ENCODE assay signal across 27 cellular contexts in genomic region chr17:6510321-6511023, GRCh38. TPM values are rescaled to one million over a fixed set of nuclear protein-coding genes. Genes with fewer than 3 reads are reported as not detected.
DNase-seq lines count a peak whose midpoint lies in the region; ATAC-seq, FAIRE-seq and TF ChIP-seq lines count a peak whose summit lies in the region.
"Had no signal": no experiment of that assay in that cellular context is flagged by ENCODE, and none has a peak within 500 bp of the region (broad histone marks: within the 10 kb centered on the region; RNA-seq: fewer than 3 reads in every experiment).

No MANE protein-coding gene starts in this region.

- H3K4me1 Mint-ChIP-seq in activated T-cell treated with anti-CD3 and anti-CD28 coated beads, Interleukin-2, amount 50 U/mL, for 24 hours (ENCODE audit: low read depth) = no peaks in the 10 kb centered on the region
- H3K4me1 Mint-ChIP-seq: CD8-positive, alpha-beta memory T cell; memory B cell had no signal

- FAIRE-seq in GM12892 (lab: Jason Lieb, UNC) = peak; percentile 14
- FAIRE-seq: frontal cortex, small intestine had no signal

- H3K79me2 ChIP-seq in Karpas-422 (ENCODE audit: low read length) = no peaks in the 10 kb centered on the region

- no peaks in the 10 kb centered on the region for H3K4me1 ChIP-seq in Karpas-422 (ENCODE audit: low read length)
- H3K4me1 ChIP-seq: HAP-1, SJCRH30, thyroid gland had no signal

- H3K9me3 Mint-ChIP-seq in activated T-cell treated with anti-CD3 and anti-CD28 coated beads, Interleukin-2, amount 50 U/mL, for 24 hours = no peaks in the 10 kb centered on the region
- H3K9me3 Mint-ChIP-seq: CD8-positive, alpha-beta memory T cell; memory B cell; natural killer cell treated with Interleukin-12 subunit alpha and Interleukin-12 subunit beta and Interleukin-15 and Interleukin-18, amount 100 ng/mL, for 72 hours; T-helper 1 cell treated with Interleukin-12 subunit alpha and Interleukin-12 subunit beta and Interleukin-4 antibody, amounts not matched to agents 30 μg/mL and 1 μg/mL, for 36 hours had no signal

- H3K27ac Mint-ChIP-seq in activated T-cell treated with anti-CD3 and anti-CD28 coated beads, Interleukin-2, amount 50 U/mL, for 24 hours = no peak overlapping the region
- H3K27ac Mint-ChIP-seq: CD8-positive, alpha-beta memory T cell; memory B cell; natural killer cell treated with Interleukin-12 subunit alpha and Interleukin-12 subunit beta and Interleukin-15 and Interleukin-18, amount 100 ng/mL, for 72 hours; T-helper 1 cell treated with Interleukin-12 subunit alpha and Interleukin-12 subunit beta and Interleukin-4 antibody, amounts not matched to agents 30 μg/mL and 1 μg/mL, for 36 hours had no signal

- intact Hi-C loops in sciatic nerve (cut with DNase I) = no loop called here

- H3K9ac ChIP-seq in Karpas-422 (ENCODE audit: low read length) = no peak overlapping the region

- no peak overlapping the region for H3K4me3 ChIP-seq in Karpas-422 (ENCODE audit: low read length)
- H3K4me3 ChIP-seq: adrenal gland, HAP-1, SJCRH30, thyroid gland had no signal

- no peak overlapping the region for H3K27ac ChIP-seq in Karpas-422 (ENCODE audit: low read length)
- H3K27ac ChIP-seq: SJCRH30, thyroid gland, WERI-Rb-1 had no signal

- H3K4me2 ChIP-seq in Karpas-422 (ENCODE audit: low read depth, low read length, poor library complexity, severe bottlenecking) = no peak overlapping the region

- no peaks in the 10 kb centered on the region for H3K27me3 ChIP-seq in Karpas-422 (ENCODE audit: low read length)
- H3K27me3 ChIP-seq: adrenal gland, SJCRH30, thyroid gland had no signal

- no peak overlapping the region for H3K4me3 Mint-ChIP-seq in activated T-cell treated with anti-CD3 and anti-CD28 coated beads, Interleukin-2, amount 50 U/mL, for 24 hours
- H3K4me3 Mint-ChIP-seq: CD8-positive, alpha-beta memory T cell; memory B cell; natural killer cell treated with Interleukin-12 subunit alpha and Interleukin-12 subunit beta and Interleukin-15 and Interleukin-18, amount 100 ng/mL, for 72 hours; T-helper 1 cell treated with Interleukin-12 subunit alpha and Interleukin-12 subunit beta and Interleukin-4 antibody, amounts not matched to agents 30 μg/mL and 1 μg/mL, for 36 hours had no signal

- no peaks in the 10 kb centered on the region for H4K20me1 ChIP-seq in Karpas-422 (ENCODE audit: insufficient read depth, low read depth, low read length)

- no peaks in the 10 kb centered on the region for H3K9me2 ChIP-seq in Karpas-422 (replicated peaks; ENCODE audit: insufficient read depth, low read length)

- H2AFZ ChIP-seq in Karpas-422 (ENCODE audit: low read length) = no peak overlapping the region

- peaks cover 17% of the 10 kb centered on the region for H3K27me3 Mint-ChIP-seq in activated T-cell treated with anti-CD3 and anti-CD28 coated beads, Interleukin-2, amount 50 U/mL, for 24 hours

- TF ChIP-seq POLR2A in GM12892 (IDR thresholded peaks at IDR 0.05; ENCODE audit: low read depth, low read length) = no peak

- H3K36me3 Mint-ChIP-seq in activated T-cell treated with anti-CD3 and anti-CD28 coated beads, Interleukin-2, amount 50 U/mL, for 24 hours (ENCODE audit: low read depth) = no peaks in the 10 kb centered on the region
- H3K36me3 Mint-ChIP-seq: memory B cell; natural killer cell treated with Interleukin-12 subunit alpha and Interleukin-12 subunit beta and Interleukin-15 and Interleukin-18, amount 100 ng/mL, for 72 hours had no signal

- DNase-seq in GM12892 (ENCODE audit: insufficient read length) (no peak), RPMI7951 (ENCODE audit: low read depth) (peak; percentile 30), hepatic stellate cell (ENCODE audit: low spot score) (peak; percentile 66), sciatic nerve (ENCODE audit: low spot score) (peak; percentile 10), Karpas-422 (no peak)
- DNase-seq in activated T-cell treated with anti-CD3 and anti-CD28 coated beads, Interleukin-2, amount 50 U/mL, for 24 hours = no peak
- DNase-seq: activated gamma-delta T cell treated with Interleukin-2 at 50 U/mL for 16 hours; caudate nucleus; CD8-positive, alpha-beta memory T cell; kidney glomerular epithelial cell; MV-4-11; NCI-H1694 treated with DMSO at 0.1 percent for 48 hours; NCI-H2227 treated with DMSO at 0.1 percent for 48 hours; small intestine; stimulated activated CD4-positive, alpha-beta T cell treated with anti-CD3 and anti-CD28 coated beads, Interleukin-2, amount 100 ng/mL, for 48 hours; stimulated activated naive CD4-positive, alpha-beta T cell treated with Interleukin-2 at 50 U/mL for 16 hours; thyroid gland; WERI-Rb-1 had no signal

- ATAC-seq in sciatic nerve = no peak
- ATAC-seq in GM19452 (IDR thresholded peaks at IDR 0.05; ENCODE audit: unreplicated experiment) = no peak
- ATAC-seq in HG03354 (IDR thresholded peaks at IDR 0.05; ENCODE audit: poor library complexity, severe bottlenecking, unreplicated experiment) = no peak
- ATAC-seq: natural killer cell treated with Interleukin-12 subunit alpha and Interleukin-12 subunit beta and Interleukin-15 and Interleukin-18, amount 100 ng/mL, for 72 hours had no signal

- no peaks in the 10 kb centered on the region for H3K9me3 ChIP-seq in Karpas-422 (ENCODE audit: low read length)
- H3K9me3 ChIP-seq: adrenal gland, HAP-1, SJCRH30, thyroid gland had no signal

- H3K36me3 ChIP-seq in Karpas-422 (ENCODE audit: insufficient read depth, low read length) = no peaks in the 10 kb centered on the region
- H3K36me3 ChIP-seq: adrenal gland, HAP-1, SJCRH30, thyroid gland, WERI-Rb-1 had no signal

RNA-seq across cellular contexts. Expression of gene PITPNM3, which starts 45.9 kb away (rescaled TPM):
- 0.68 TPM for polyA plus RNA-seq in GM12892 (2012; ENCODE audit: missing spikeins)
- total RNA-seq in RPMI7951 (2014; rRNA removed; shearing (Covaris generic)) = 0.10 and 0.12 TPM in 2 replicates
- total RNA-seq in sciatic nerve = 4.3 TPM
- 0.04 and 0.43 TPM in 2 replicates for total RNA-seq in Karpas-422 (2014; rRNA removed; shearing (Covaris generic); ENCODE audit: low replicate concordance)
- polyA plus RNA-seq: CD8-positive, alpha-beta memory T cell had no signal

Comparison
In these comparisons a context has a peak if more than half of its experiments do, and no peak if none do; other contexts are left out.
1. DNase-seq: peak in RPMI7951 (single experiment), hepatic stellate cell (single experiment) and sciatic nerve (single experiment); none in GM12892 (single experiment), activated T-cell treated with anti-CD3 and anti-CD28 coated beads, Interleukin-2, amount 50 U/mL, for 24 hours (single experiment) and Karpas-422 (single experiment).